ENCODE assay signal across 2 cellular contexts in the genomic region with DNA sequence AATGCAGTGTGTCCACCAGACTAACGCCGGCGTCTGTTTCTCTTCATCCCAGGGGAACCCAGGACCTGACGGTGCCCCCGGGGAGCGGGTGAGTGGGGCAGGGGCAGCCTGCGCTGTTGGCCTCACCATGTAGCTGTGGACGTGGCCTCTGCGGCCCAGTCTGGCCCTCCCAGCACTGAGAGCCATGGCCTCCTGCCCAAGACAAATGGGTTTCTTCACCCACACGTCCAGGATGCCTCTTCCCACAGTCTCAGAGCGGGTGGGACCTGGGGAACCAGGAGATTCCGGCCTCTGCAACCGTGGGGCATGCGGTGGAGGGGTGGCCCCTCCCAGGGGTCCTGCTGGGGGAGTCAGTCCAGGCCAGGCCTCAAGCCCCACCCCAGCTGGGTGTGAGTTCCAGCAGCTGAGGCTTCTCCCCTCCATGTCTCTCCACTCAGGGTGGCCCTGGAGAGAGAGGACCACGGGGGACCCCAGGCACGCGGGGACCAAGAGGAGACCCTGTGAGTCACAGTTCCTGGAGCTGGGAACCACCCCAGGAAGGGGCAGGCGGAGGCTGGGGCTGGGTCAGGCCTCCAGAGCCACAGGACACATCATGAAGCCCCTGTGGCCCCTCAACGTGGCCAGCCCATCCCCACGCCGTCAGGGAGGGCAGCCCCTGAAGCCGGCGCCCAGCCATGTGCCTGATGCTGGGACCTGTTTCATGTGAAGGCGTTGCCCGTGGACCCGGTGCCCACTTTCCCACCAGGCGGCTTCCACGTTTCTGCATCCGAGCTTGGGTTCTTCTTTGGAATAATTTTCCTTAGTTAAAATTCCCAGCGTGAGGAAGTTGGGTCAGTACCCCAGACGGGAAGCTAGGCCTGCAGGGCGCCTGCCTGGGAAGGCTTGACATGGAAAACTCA.
TF ChIP-seq lines count a peak whose summit lies in the region.

No MANE protein-coding gene starts in this region.

TF ChIP-seq in IMR-90, 13 proteins besides CTCF, POLR2A, EP300 and RAD21:
- TF ChIP-seq, protein P1, sequence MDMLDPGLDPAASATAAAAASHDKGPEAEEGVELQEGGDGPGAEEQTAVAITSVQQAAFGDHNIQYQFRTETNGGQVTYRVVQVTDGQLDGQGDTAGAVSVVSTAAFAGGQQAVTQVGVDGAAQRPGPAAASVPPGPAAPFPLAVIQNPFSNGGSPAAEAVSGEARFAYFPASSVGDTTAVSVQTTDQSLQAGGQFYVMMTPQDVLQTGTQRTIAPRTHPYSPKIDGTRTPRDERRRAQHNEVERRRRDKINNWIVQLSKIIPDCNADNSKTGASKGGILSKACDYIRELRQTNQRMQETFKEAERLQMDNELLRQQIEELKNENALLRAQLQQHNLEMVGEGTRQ (IDR thresholded peaks at IDR 0.05; ENCODE audit: low read depth, low read length) = no peak
- TF ChIP-seq MAFK (IDR thresholded peaks at IDR 0.05; ENCODE audit: low read depth, low read length) (no peak), RFX5 (IDR thresholded peaks at IDR 0.05; ENCODE audit: low read depth, low read length) (no peak), RCOR1 (IDR thresholded peaks at IDR 0.05; ENCODE audit: insufficient replicate concordance, low read length) (no peak), NFE2L2 (IDR thresholded peaks at IDR 0.05; ENCODE audit: low read depth, low read length) (no peak), SMC3 (IDR thresholded peaks at IDR 0.05; ENCODE audit: low read depth, low read length) (no peak), BHLHE40 (IDR thresholded peaks at IDR 0.05; ENCODE audit: low read depth, low read length) (no peak), MAZ (IDR thresholded peaks at IDR 0.05; ENCODE audit: borderline replicate concordance, low read depth, low read length) (no peak), MXI1 (IDR thresholded peaks at IDR 0.05; ENCODE audit: borderline replicate concordance, low read depth, low read length) (no peak), CEBPB (IDR thresholded peaks at IDR 0.05; ENCODE audit: low read depth, low read length) (no peak), CHD1 (IDR thresholded peaks at IDR 0.05; ENCODE audit: low read depth, low read length) (no peak), FOS (IDR thresholded peaks at IDR 0.05; ENCODE audit: low read depth, low read length) (no peak)
- TF ChIP-seq, protein P2, sequence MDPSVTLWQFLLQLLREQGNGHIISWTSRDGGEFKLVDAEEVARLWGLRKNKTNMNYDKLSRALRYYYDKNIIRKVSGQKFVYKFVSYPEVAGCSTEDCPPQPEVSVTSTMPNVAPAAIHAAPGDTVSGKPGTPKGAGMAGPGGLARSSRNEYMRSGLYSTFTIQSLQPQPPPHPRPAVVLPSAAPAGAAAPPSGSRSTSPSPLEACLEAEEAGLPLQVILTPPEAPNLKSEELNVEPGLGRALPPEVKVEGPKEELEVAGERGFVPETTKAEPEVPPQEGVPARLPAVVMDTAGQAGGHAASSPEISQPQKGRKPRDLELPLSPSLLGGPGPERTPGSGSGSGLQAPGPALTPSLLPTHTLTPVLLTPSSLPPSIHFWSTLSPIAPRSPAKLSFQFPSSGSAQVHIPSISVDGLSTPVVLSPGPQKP (IDR thresholded peaks at IDR 0.05; ENCODE audit: borderline replicate concordance, low read depth, low read length) = no peak

TF ChIP-seq in SK-N-SH, 30 proteins besides CTCF, POLR2A, EP300 and RAD21:
- TF ChIP-seq RXRA (IDR thresholded peaks at IDR 0.05; ENCODE audit: borderline replicate concordance, low read depth) = no peak
- no peak for TF ChIP-seq TCF12 (IDR thresholded peaks at IDR 0.05)
- no peak for TF ChIP-seq NFIC (IDR thresholded peaks at IDR 0.05; ENCODE audit: borderline replicate concordance)
- TF ChIP-seq FOXJ3 (CRISPR knock-in tag; IDR thresholded peaks at IDR 0.05) = no peak
- no peak for TF ChIP-seq NRF1 (IDR thresholded peaks at IDR 0.05; ENCODE audit: low read depth, low read length)
- TF ChIP-seq TEAD4 (IDR thresholded peaks at IDR 0.05; ENCODE audit: borderline replicate concordance, insufficient read depth) = no peak
- TF ChIP-seq, protein P1 (IDR thresholded peaks at IDR 0.05; ENCODE audit: borderline replicate concordance, low read depth, low read length) = no peak
- no peak for TF ChIP-seq ELF1 (IDR thresholded peaks at IDR 0.05)
- TF ChIP-seq SMC3 (IDR thresholded peaks at IDR 0.05; ENCODE audit: low read depth, low read length) = no peak
- no peak for TF ChIP-seq EZH2phosphoT487 (IDR thresholded peaks at IDR 0.05; ENCODE audit: borderline replicate concordance, low read depth)
- no peak for TF ChIP-seq SIN3A (IDR thresholded peaks at IDR 0.05; ENCODE audit: borderline replicate concordance, low read depth, low read length)
- TF ChIP-seq GABPA (IDR thresholded peaks at IDR 0.05; ENCODE audit: low read depth) = no peak
- TF ChIP-seq, protein P3, sequence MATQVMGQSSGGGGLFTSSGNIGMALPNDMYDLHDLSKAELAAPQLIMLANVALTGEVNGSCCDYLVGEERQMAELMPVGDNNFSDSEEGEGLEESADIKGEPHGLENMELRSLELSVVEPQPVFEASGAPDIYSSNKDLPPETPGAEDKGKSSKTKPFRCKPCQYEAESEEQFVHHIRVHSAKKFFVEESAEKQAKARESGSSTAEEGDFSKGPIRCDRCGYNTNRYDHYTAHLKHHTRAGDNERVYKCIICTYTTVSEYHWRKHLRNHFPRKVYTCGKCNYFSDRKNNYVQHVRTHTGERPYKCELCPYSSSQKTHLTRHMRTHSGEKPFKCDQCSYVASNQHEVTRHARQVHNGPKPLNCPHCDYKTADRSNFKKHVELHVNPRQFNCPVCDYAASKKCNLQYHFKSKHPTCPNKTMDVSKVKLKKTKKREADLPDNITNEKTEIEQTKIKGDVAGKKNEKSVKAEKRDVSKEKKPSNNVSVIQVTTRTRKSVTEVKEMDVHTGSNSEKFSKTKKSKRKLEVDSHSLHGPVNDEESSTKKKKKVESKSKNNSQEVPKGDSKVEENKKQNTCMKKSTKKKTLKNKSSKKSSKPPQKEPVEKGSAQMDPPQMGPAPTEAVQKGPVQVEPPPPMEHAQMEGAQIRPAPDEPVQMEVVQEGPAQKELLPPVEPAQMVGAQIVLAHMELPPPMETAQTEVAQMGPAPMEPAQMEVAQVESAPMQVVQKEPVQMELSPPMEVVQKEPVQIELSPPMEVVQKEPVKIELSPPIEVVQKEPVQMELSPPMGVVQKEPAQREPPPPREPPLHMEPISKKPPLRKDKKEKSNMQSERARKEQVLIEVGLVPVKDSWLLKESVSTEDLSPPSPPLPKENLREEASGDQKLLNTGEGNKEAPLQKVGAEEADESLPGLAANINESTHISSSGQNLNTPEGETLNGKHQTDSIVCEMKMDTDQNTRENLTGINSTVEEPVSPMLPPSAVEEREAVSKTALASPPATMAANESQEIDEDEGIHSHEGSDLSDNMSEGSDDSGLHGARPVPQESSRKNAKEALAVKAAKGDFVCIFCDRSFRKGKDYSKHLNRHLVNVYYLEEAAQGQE (IDR thresholded peaks at IDR 0.05; ENCODE audit: low read depth, low read length) = no peak
- no peak for TF ChIP-seq FOXM1 (IDR thresholded peaks at IDR 0.05; ENCODE audit: low read depth)
